ENCODE assay signal across 26 cellular contexts in genomic region chr10:10821926-10822325, GRCh38.
DNase-seq lines count a peak whose midpoint lies in the region; ATAC-seq and TF ChIP-seq lines count a peak whose summit lies in the region.
"Had no signal": no experiment of that assay in that cellular context is flagged by ENCODE, and none has a peak within 500 bp of the region (broad histone marks: within the 10 kb centered on the region; RNA-seq: fewer than 3 reads in every experiment).

No MANE protein-coding gene starts in this region.

- H3K9me3 ChIP-seq in MM.1S (replicated peaks; ENCODE audit: insufficient read depth, low read length) (no peaks in the 10 kb centered on the region), esophagus squamous epithelium (no peaks in the 10 kb centered on the region), osteoblast (ENCODE audit: low read depth, low read length) (no peaks in the 10 kb centered on the region)
- H3K9me3 ChIP-seq: neutrophil, Peyer's patch, psoas muscle, SJCRH30, vagina had no signal

- in situ Hi-C loops in G401 (cut with HindIII; ENCODE audit: low sequenced_read_pairs) = no loop called here

- H3K27ac ChIP-seq in MM.1S (ENCODE audit: low read length) (peak overlapping the region; percentile 48; the same call in 1 of the 2 replicates), esophagus squamous epithelium (peak overlapping the region in 3 of 4 donors; percentile 31 to 82 (median 69)), osteoblast (ENCODE audit: low read depth, low read length) (no peak overlapping the region)
- H3K27ac ChIP-seq: hepatocyte, neutrophil, psoas muscle, SJCRH30, vagina had no signal

- H3K27me3 ChIP-seq in MM.1S (replicated peaks; ENCODE audit: insufficient read depth, low read length) (no peaks in the 10 kb centered on the region), esophagus squamous epithelium (no peaks in the 10 kb centered on the region), osteoblast (ENCODE audit: insufficient read depth, low read length) (no peaks in the 10 kb centered on the region)
- H3K27me3 ChIP-seq: hepatocyte, neutrophil, Peyer's patch, SJCRH30, vagina had no signal

- no peak for ATAC-seq in HG03439 (IDR thresholded peaks at IDR 0.05; ENCODE audit: unreplicated experiment)
- ATAC-seq: HCT116, psoas muscle, T-cell had no signal

- DNase-seq in COR-L47 (lab: John Stamatoyannopoulos, UW) (peak; percentile 1), MM.1S (peak; percentile 82), esophagus squamous epithelium (lab: John Stamatoyannopoulos, UW) (no peak), osteoblast (ENCODE audit: insufficient read length, low spot score, missing footprints) (no peak), G401 (ENCODE audit: low spot score) (no peak), Ammon's horn (ENCODE audit: low spot score) (no peak), NCI-H1048 (lab: John Stamatoyannopoulos, UW) (no peak)
- DNase-seq: activated CD4-positive, alpha-beta memory T cell treated with anti-CD3 and anti-CD28 coated beads for 36 hours; activated CD4-positive, CD25-positive, alpha-beta regulatory T cell; activated CD8-positive, alpha-beta memory T cell treated with anti-CD3 and anti-CD28 coated beads, Interleukin-2, amount 50 U/mL, for 48 hours; activated naive CD8-positive, alpha-beta T cell treated with anti-CD3 and anti-CD28 coated beads, Interleukin-2, amount 10 ng/mL, durations not matched to agents 7 days and 5 days; cerebellar nuclear complex; KG1; NCI-H146; NCI-H2171; NCI-H526; Peyer's patch; psoas muscle; stimulated activated CD4-positive, alpha-beta T cell treated with anti-CD3 and anti-CD28 coated beads, Interleukin-1b, Interleukin-23, amount 100 ng/mL, for 48 hours had no signal

- peak overlapping the region; percentile 27; the same call in 1 of the 2 replicates for H3K4me2 ChIP-seq in MM.1S (ENCODE audit: low read depth, low read length)
- no peak overlapping the region for H3K4me2 ChIP-seq in osteoblast (ENCODE audit: insufficient read depth, low read length)
- H3K4me2 ChIP-seq: hepatocyte had no signal

- TF ChIP-seq CTCF in MM.1S (IDR thresholded peaks at IDR 0.05; ENCODE audit: low read length) = no peak
- TF ChIP-seq CTCF in esophagus squamous epithelium (IDR thresholded peaks at IDR 0.05) = no peak
- no peak for TF ChIP-seq CTCF in osteoblast (IDR thresholded peaks at IDR 0.05; ENCODE audit: extremely low read depth, low read depth, low read length)

- H3K4me1 ChIP-seq in MM.1S (ENCODE audit: low read length) (peaks cover 9% of the 10 kb centered on the region), esophagus squamous epithelium (peaks cover 7 to 37% (median 16%) of the 10 kb centered on the region in 3 donors), osteoblast (ENCODE audit: insufficient read depth, low read length) (peaks cover 31% of the 10 kb centered on the region)
- H3K4me1 ChIP-seq: Peyer's patch, psoas muscle, SJCRH30 had no signal

- intact Hi-C loops in esophagus squamous epithelium (cut with DNase I) = no loop called here

- no peaks in the 10 kb centered on the region for H3K79me2 ChIP-seq in MM.1S (ENCODE audit: low read length)
- H3K79me2 ChIP-seq in osteoblast (ENCODE audit: insufficient read depth, low read length) = no peaks in the 10 kb centered on the region
- H3K79me2 ChIP-seq: hepatocyte had no signal

- H3K9me2 ChIP-seq in MM.1S (replicated peaks; ENCODE audit: insufficient read depth, low read length) = no peaks in the 10 kb centered on the region

- H3K4me3 ChIP-seq in MM.1S (ENCODE audit: low read length) (no peak overlapping the region), esophagus squamous epithelium (no peak overlapping the region), osteoblast (ENCODE audit: insufficient read depth, low read length) (no peak overlapping the region)
- H3K4me3 ChIP-seq: hepatocyte, Peyer's patch, psoas muscle, SJCRH30, vagina had no signal

- no peak for TF ChIP-seq POLR2A in esophagus squamous epithelium (IDR thresholded peaks at IDR 0.05)

- H3K36me3 ChIP-seq in MM.1S (replicated peaks; ENCODE audit: insufficient read depth, low read length) (no peaks in the 10 kb centered on the region), esophagus squamous epithelium (no peaks in the 10 kb centered on the region), osteoblast (ENCODE audit: insufficient read depth, low read length) (no peaks in the 10 kb centered on the region)
- H3K36me3 ChIP-seq: neutrophil, Peyer's patch, SJCRH30, vagina had no signal

- H3K9ac ChIP-seq in MM.1S (ENCODE audit: low read length) = no peak overlapping the region

- peaks cover 5% of the 10 kb centered on the region for H3F3A ChIP-seq in MM.1S (ENCODE audit: insufficient read depth, low read length)

- H4K20me1 ChIP-seq in MM.1S (ENCODE audit: insufficient read depth, low read length) = no peaks in the 10 kb centered on the region
- H4K20me1 ChIP-seq in osteoblast (ENCODE audit: insufficient read depth, low read length) = no peaks in the 10 kb centered on the region

- peak overlapping the region; percentile 30 for H2AFZ ChIP-seq in MM.1S (ENCODE audit: low read length)
- peak overlapping the region; percentile 34 for H2AFZ ChIP-seq in osteoblast (ENCODE audit: low read length)
- H2AFZ ChIP-seq: hepatocyte had no signal

- WGBS in esophagus squamous epithelium, 2 donors = 19 to 31% methylated on average over 6 of the region's 6 CpGs

Comparison
In these comparisons a context has a peak if more than half of its experiments do, and no peak if none do; other contexts are left out.
1. DNase-seq: peak in COR-L47 (single experiment) and MM.1S (single experiment); none in esophagus squamous epithelium (single experiment), osteoblast (single experiment), G401 (single experiment), Ammon's horn (single experiment) and NCI-H1048 (single experiment).